In the genomic region with DNA sequence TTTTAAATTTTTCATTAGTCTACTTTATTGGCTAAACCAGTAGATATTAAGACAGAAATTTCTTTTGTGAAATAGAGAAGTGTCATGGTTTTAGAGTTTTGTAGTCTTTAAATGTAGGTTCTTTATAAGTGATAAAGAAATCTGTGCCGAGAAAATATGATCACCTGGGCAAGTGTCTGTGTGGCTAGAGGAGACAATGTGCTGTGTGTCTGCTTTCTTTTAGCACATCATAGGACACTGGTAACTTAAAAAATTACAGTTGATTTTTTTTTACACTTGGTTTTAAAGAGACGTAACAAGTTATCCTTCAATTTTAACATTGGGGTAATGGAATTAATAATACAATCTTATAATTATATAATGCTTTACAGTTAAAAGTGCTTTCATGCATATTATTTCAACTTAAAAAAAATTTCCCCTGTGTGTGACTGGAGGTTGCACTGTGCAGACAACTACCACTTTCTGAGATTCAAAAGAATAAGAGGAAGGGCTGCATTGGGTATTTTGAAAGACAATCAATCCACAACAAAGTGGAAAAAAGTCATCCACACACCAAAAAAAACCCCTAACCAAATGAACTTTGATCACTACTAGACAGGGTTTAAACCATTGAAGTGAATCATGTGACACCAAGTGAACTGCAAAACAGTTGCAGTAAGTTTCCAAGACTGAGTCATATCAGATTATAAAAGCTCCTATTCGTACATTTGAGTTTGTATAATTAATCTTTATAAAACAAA, we compare ENCODE assay signal across 8 cellular contexts. TPM values are rescaled to one million over a fixed set of nuclear protein-coding genes. Genes with fewer than 3 reads are reported as not detected.
DNase-seq lines count a peak whose midpoint lies in the region; ATAC-seq, FAIRE-seq and TF ChIP-seq lines count a peak whose summit lies in the region.

No MANE protein-coding gene starts in this region.

- H3K4me3 Mint-ChIP-seq in activated CD4-positive, alpha-beta T cell treated with anti-CD3 and anti-CD28 coated beads, Interleukin-2, amount 10 ng/mL, durations not matched to agents 7 days and 5 days: peak overlapping the region; percentile 65

- FAIRE-seq in islet of Langerhans (lab: Jason Lieb, UNC): peak; percentile 68

- H3K36me3 Mint-ChIP-seq in activated CD4-positive, alpha-beta T cell treated with anti-CD3 and anti-CD28 coated beads, Interleukin-2, amount 10 ng/mL, durations not matched to agents 7 days and 5 days (ENCODE audit: low read depth): peaks cover 38% of the 10 kb centered on the region

- POLR2A ChIA-PET in activated CD4-positive, alpha-beta T cell treated with anti-CD3 and anti-CD28 coated beads, Interleukin-2, amount 10 ng/mL, durations not matched to agents 7 days and 5 days (lab: Charles Lee): interaction anchor here (0.5 to 3.1 kb wide), 4 partner anchors 11 to 55 kb away, joined by 3 to 35 read pairs (median 3); a partner anchor contains a TSS

- no peak for TF ChIP-seq CTCF in stomach (IDR thresholded peaks at IDR 0.05)

- no peaks in the 10 kb centered on the region for H3K27me3 ChIP-seq in mesendoderm (ENCODE audit: insufficient read depth, low read length, poor library complexity)
- no peaks in the 10 kb centered on the region for H3K27me3 ChIP-seq in stomach

- H4K8ac ChIP-seq in mesendoderm (ENCODE audit: low read depth, low read length): no peak overlapping the region

- H3K27ac Mint-ChIP-seq in activated CD4-positive, alpha-beta T cell treated with anti-CD3 and anti-CD28 coated beads, Interleukin-2, amount 10 ng/mL, durations not matched to agents 7 days and 5 days: peak overlapping the region; percentile 91

- no peak overlapping the region for H3K9ac ChIP-seq in mesendoderm (ENCODE audit: low read length)

- ATAC-seq in HG02870 (IDR thresholded peaks at IDR 0.05; ENCODE audit: unreplicated experiment) (peak; percentile 69), SK-N-SH treated with all-trans-retinoic acid at 6 μM for 48 hours (peak; percentile 70)

- no peaks in the 10 kb centered on the region for H3K79me2 ChIP-seq in mesendoderm (ENCODE audit: control insufficient read depth, insufficient read depth, low read length)

- H3K4ac ChIP-seq in mesendoderm (ENCODE audit: low read depth, low read length): no peak overlapping the region

- no peak overlapping the region for H2BK5ac ChIP-seq in mesendoderm (ENCODE audit: low read length)

- no CpG with 5 or more reads among the region's 3 CpGs for WGBS in mesendoderm (ENCODE audit: extremely low coverage, insufficient coverage, low lambda C conversion rate)
- WGBS in stomach, 5 donors: 62 to 70% (median 66%) methylated on average over 3 of the region's 3 CpGs

- no peak overlapping the region for H3K18ac ChIP-seq in mesendoderm (ENCODE audit: low read length)

- H3K27ac ChIP-seq in mesendoderm (ENCODE audit: low read depth, low read length): no peak overlapping the region
- H3K27ac ChIP-seq in stomach: no peak overlapping the region

- H3K4me3 ChIP-seq in mesendoderm (ENCODE audit: low read length) (no peak overlapping the region), stomach (no peak overlapping the region)

- H3K27me3 Mint-ChIP-seq in activated CD4-positive, alpha-beta T cell treated with anti-CD3 and anti-CD28 coated beads, Interleukin-2, amount 10 ng/mL, durations not matched to agents 7 days and 5 days: no peaks in the 10 kb centered on the region

- no peaks in the 10 kb centered on the region for H3K9me3 ChIP-seq in stomach

- no peak for TF ChIP-seq EP300 in stomach (IDR thresholded peaks at IDR 0.05)

- peaks cover 11% of the 10 kb centered on the region for H3K9me3 Mint-ChIP-seq in activated CD4-positive, alpha-beta T cell treated with anti-CD3 and anti-CD28 coated beads, Interleukin-2, amount 10 ng/mL, durations not matched to agents 7 days and 5 days

- no peak for TF ChIP-seq POLR2A in stomach (IDR thresholded peaks at IDR 0.05)

- no peak overlapping the region for H3K4me2 ChIP-seq in mesendoderm (ENCODE audit: low read length)

- H4K5ac ChIP-seq in mesendoderm (ENCODE audit: low read length): no peak overlapping the region

- peaks cover 78% of the 10 kb centered on the region for H3K4me1 Mint-ChIP-seq in activated CD4-positive, alpha-beta T cell treated with anti-CD3 and anti-CD28 coated beads, Interleukin-2, amount 10 ng/mL, durations not matched to agents 7 days and 5 days

- intact Hi-C loops in stomach (cut with DNase I; ENCODE audit: low total_unique reads): no loop called here

- peak; percentile 62 for DNase-seq in activated CD4-positive, alpha-beta T cell treated with anti-CD3 and anti-CD28 coated beads, Interleukin-2, amount 10 ng/mL, durations not matched to agents 7 days and 5 days
- DNase-seq in activated CD4-positive, alpha-beta T cell treated with anti-CD3 and anti-CD28 coated beads, Interleukin-2, amount 50 U/mL, for 48 hours: no peak
- DNase-seq in mesendoderm: no peak
- no peak for DNase-seq in stomach
- no peak for DNase-seq in SKM-1 treated with dmso at 0.1 percent for 144 hours (lab: John Stamatoyannopoulos, UW; ENCODE audit: unreplicated experiment)

- H2AK5ac ChIP-seq in mesendoderm (ENCODE audit: low read length): no peak overlapping the region

- H3K23ac ChIP-seq in mesendoderm (ENCODE audit: low read length): no peak overlapping the region

- H3K79me1 ChIP-seq in mesendoderm (ENCODE audit: low read length): no peaks in the 10 kb centered on the region

- H3K36me3 ChIP-seq in mesendoderm (ENCODE audit: control insufficient read depth, insufficient read depth, low read length): no peaks in the 10 kb centered on the region
- H3K36me3 ChIP-seq in stomach: no peaks in the 10 kb centered on the region

- no peak overlapping the region for H2BK15ac ChIP-seq in mesendoderm (replicated peaks; ENCODE audit: low read depth)

- CTCF ChIA-PET in activated CD4-positive, alpha-beta T cell treated with anti-CD3 and anti-CD28 coated beads, Interleukin-2, amount 10 ng/mL, durations not matched to agents 7 days and 5 days (lab: Charles Lee): interaction anchor here (0.7 to 2.5 kb wide), 9 partner anchors 9 to 68 kb away, joined by 3 to 22 read pairs (median 3); a partner anchor contains a TSS

- H3K4me1 ChIP-seq in mesendoderm (ENCODE audit: control insufficient read depth, low read depth, low read length) (no peaks in the 10 kb centered on the region), stomach (peaks cover 4 to 23% (median 6%) of the 10 kb centered on the region in 4 donors)

- no peak overlapping the region for H2BK120ac ChIP-seq in mesendoderm (ENCODE audit: low read depth, low read length)

- H3K56ac ChIP-seq in mesendoderm (ENCODE audit: low read length): no peak overlapping the region

TF ChIP-seq in SK-N-SH treated with all-trans-retinoic acid at 6 μM for 48 hours, 23 proteins besides CTCF, POLR2A, EP300 and RAD21:
- no peak for TF ChIP-seq ZFP30 (CRISPR knock-in tag; IDR thresholded peaks at IDR 0.05)
- no peak for TF ChIP-seq BACH2 (CRISPR knock-in tag; IDR thresholded peaks at IDR 0.05; ENCODE audit: borderline replicate concordance)
- peak; percentile 93 for TF ChIP-seq ZFP3 (CRISPR knock-in tag; IDR thresholded peaks at IDR 0.05)
- TF ChIP-seq ESRRG (CRISPR knock-in tag; IDR thresholded peaks at IDR 0.05): no peak
- no peak for TF ChIP-seq CSDC2 (CRISPR knock-in tag; IDR thresholded peaks at IDR 0.05)
- no peak for TF ChIP-seq GLIS3 (CRISPR knock-in tag; IDR thresholded peaks at IDR 0.05)
- TF ChIP-seq ZNF70 (CRISPR knock-in tag; IDR thresholded peaks at IDR 0.05): no peak
- TF ChIP-seq, protein P1, sequence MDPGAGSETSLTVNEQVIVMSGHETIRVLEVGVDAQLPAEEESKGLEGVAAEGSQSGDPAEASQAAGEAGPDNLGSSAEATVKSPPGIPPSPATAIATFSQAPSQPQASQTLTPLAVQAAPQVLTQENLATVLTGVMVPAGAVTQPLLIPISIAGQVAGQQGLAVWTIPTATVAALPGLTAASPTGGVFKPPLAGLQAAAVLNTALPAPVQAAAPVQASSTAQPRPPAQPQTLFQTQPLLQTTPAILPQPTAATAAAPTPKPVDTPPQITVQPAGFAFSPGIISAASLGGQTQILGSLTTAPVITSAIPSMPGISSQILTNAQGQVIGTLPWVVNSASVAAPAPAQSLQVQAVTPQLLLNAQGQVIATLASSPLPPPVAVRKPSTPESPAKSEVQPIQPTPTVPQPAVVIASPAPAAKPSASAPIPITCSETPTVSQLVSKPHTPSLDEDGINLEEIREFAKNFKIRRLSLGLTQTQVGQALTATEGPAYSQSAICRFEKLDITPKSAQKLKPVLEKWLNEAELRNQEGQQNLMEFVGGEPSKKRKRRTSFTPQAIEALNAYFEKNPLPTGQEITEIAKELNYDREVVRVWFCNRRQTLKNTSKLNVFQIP (CRISPR knock-in tag; IDR thresholded peaks at IDR 0.05; ENCODE audit: borderline replicate concordance, low read depth): no peak

RNA-seq across cellular contexts. Expression of a gene that starts 50.0 kb away (rescaled TPM):
- total RNA-seq in activated CD4-positive, alpha-beta T cell treated with anti-CD3 and anti-CD28 coated beads, Interleukin-2, amount 10 ng/mL, durations not matched to agents 7 days and 5 days: 10 to 100 TPM; 47.8 to 49.6 TPM
- polyA plus RNA-seq in mesendoderm (2013, experiment 1 of 2): 0.08 TPM
- polyA plus RNA-seq in mesendoderm (2013, experiment 2 of 2): 0.13 TPM
- total RNA-seq in stomach: 10 to 100 TPM in 2 of 5 donors, 1 to 10 TPM in 3; 1.2 to 34.4 (median 1.7) TPM
- under 1 TPM; 0.37 to 0.61 (median 0.38) TPM for polyA plus RNA-seq in stomach
